Comparison of ENCODE assay signal across 34 cellular contexts in the genomic region with DNA sequence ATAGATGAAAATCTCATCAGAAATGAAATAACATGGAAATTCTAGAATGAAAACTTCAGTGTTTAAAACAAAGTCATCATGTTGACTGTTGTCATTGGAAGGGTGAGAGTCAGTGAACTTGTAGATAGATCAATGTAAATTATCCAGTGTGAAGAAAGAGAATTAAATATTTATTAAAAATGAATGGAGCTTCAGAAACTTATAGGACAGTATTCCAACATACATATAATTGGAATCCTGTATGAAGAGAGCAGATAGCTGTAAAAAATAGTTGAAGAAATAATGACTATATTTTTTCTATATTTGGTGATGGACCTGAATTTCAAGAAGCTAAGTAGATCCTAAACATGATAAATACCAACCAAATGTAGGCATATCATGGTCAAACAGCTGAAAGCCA.
"Had no signal": no experiment of that assay in that cellular context is flagged by ENCODE, and none has a peak within 500 bp of the region (broad histone marks: within the 10 kb centered on the region; RNA-seq: fewer than 3 reads in every experiment).

No MANE protein-coding gene starts in this region.

- H3K27ac ChIP-seq: adrenal gland, cardiac muscle cell, VCaP had no signal

- H3K4me1 ChIP-seq: adrenal gland had no signal

- H3K4me3 ChIP-seq: adrenal gland, cardiac muscle cell had no signal

- H3K4me3 Mint-ChIP-seq: activated B cell treated with CpG ODN at 0.5 μM for 24 hours; activated CD4-positive, alpha-beta memory T cell treated with anti-CD3 and anti-CD28 coated beads for 36 hours; activated CD4-positive, alpha-beta T cell treated with anti-CD3 and anti-CD28 coated beads, Interleukin-2, amount 10 ng/mL, durations not matched to agents 24 days and 14 days; activated CD8-positive, alpha-beta T cell treated with anti-CD3 and anti-CD28 coated beads for 36 hours; activated naive CD4-positive, alpha-beta T cell treated with anti-CD3 and anti-CD28 coated beads, Interleukin-2, amount 10 ng/mL, durations not matched to agents 7 days and 5 days; activated naive CD4-positive, alpha-beta T cell treated with anti-CD3 and anti-CD28 coated beads, Interleukin-2, amount 50 U/mL, for 24 hours; activated naive CD8-positive, alpha-beta T cell; activated naive CD8-positive, alpha-beta T cell treated with anti-CD3 and anti-CD28 coated beads, Interleukin-2, amount 10 ng/mL, durations not matched to agents 7 days and 5 days; activated naive CD8-positive, alpha-beta T cell treated with anti-CD3 and anti-CD28 coated beads, Interleukin-2, amount 50 U/mL, for 24 hours; activated T-cell treated with anti-CD3 and anti-CD28 coated beads, Interleukin-2, amount 50 U/mL, for 24 hours; brain; central memory CD8-positive, alpha-beta T cell; T-helper 1 cell treated with Interleukin-12 subunit alpha and Interleukin-12 subunit beta and Interleukin-4 antibody, amounts not matched to agents 30 μg/mL and 1 μg/mL, for 36 hours; T-helper 2 cell treated with Interferon-gamma antibody and Interleukin-4, amounts not matched to agents 5 μg/mL and 100 μg/mL, for 36 hours had no signal

- H3K4me1 Mint-ChIP-seq: activated B cell treated with CpG ODN at 0.5 μM for 24 hours; activated CD4-positive, alpha-beta T cell treated with anti-CD3 and anti-CD28 coated beads, Interleukin-2, amount 10 ng/mL, durations not matched to agents 24 days and 14 days; activated naive CD4-positive, alpha-beta T cell treated with anti-CD3 and anti-CD28 coated beads, Interleukin-2, amount 10 ng/mL, durations not matched to agents 7 days and 5 days; activated naive CD8-positive, alpha-beta T cell treated with anti-CD3 and anti-CD28 coated beads, Interleukin-2, amount 10 ng/mL, durations not matched to agents 7 days and 5 days; activated naive CD8-positive, alpha-beta T cell treated with anti-CD3 and anti-CD28 coated beads, Interleukin-2, amount 50 U/mL, for 24 hours; brain had no signal

- DNase-seq: activated B cell treated with CpG ODN at 0.5 μM for 24 hours; activated CD4-positive, alpha-beta memory T cell treated with anti-CD3 and anti-CD28 coated beads for 36 hours; activated CD4-positive, alpha-beta T cell treated with anti-CD3 and anti-CD28 coated beads for 4 hours; activated CD4-positive, alpha-beta T cell treated with anti-CD3 and anti-CD28 coated beads, Interleukin-2, amount 10 ng/mL, durations not matched to agents 24 days and 14 days; activated CD4-positive, alpha-beta T cell treated with anti-CD3 and anti-CD28 coated beads, Interleukin-2, amount 50 U/mL, for 1 hour; activated CD4-positive, alpha-beta T cell treated with anti-CD3 and anti-CD28 coated beads, Interleukin-2, amount 50 U/mL, for 4 hours; activated CD4-positive, CD25-positive, alpha-beta regulatory T cell treated with anti-CD3 and anti-CD28 coated beads, Interleukin-2, amount 50 U/mL, for 72 hours; activated CD8-positive, alpha-beta memory T cell treated with anti-CD3 and anti-CD28 coated beads, Interleukin-2, amount 50 U/mL, for 48 hours; activated CD8-positive, alpha-beta T cell treated with anti-CD3 and anti-CD28 coated beads for 36 hours; activated effector memory CD4-positive, alpha-beta T cell treated with Interleukin-2 at 50 U/mL for 16 hours; activated gamma-delta T cell; activated naive CD4-positive, alpha-beta T cell treated with anti-CD3 and anti-CD28 coated beads, Interleukin-2, amount 10 ng/mL, durations not matched to agents 7 days and 5 days; activated naive CD4-positive, alpha-beta T cell treated with Interleukin-2 at 50 U/mL for 16 hours; activated naive CD8-positive, alpha-beta T cell treated with anti-CD3 and anti-CD28 coated beads, Interleukin-2, amount 10 ng/mL, durations not matched to agents 7 days and 5 days; activated naive CD8-positive, alpha-beta T cell treated with anti-CD3 and anti-CD28 coated beads, Interleukin-2, amount 50 U/mL, for 24 hours; activated T-cell treated with anti-CD3 and anti-CD28 coated beads, Interleukin-2, amount 50 U/mL, for 24 hours; activated T-cell treated with anti-CD3 and anti-CD28 coated beads, Interleukin-2, amount 50 U/mL, for 48 hours; adrenal gland; amniotic stem cell; aorta; caudate nucleus; cerebellar nuclear complex; T-helper 1 cell; T-helper 2 cell; T-helper 9 cell had no signal

- H3K36me3 ChIP-seq: adrenal gland, cardiac muscle cell had no signal

- H3K27me3 Mint-ChIP-seq: activated B cell treated with CpG ODN at 0.5 μM for 24 hours; activated CD4-positive, alpha-beta memory T cell treated with anti-CD3 and anti-CD28 coated beads for 36 hours; activated CD4-positive, alpha-beta T cell treated with anti-CD3 and anti-CD28 coated beads, Interleukin-2, amount 10 ng/mL, durations not matched to agents 24 days and 14 days; activated CD8-positive, alpha-beta T cell treated with anti-CD3 and anti-CD28 coated beads for 36 hours; activated naive CD4-positive, alpha-beta T cell treated with anti-CD3 and anti-CD28 coated beads, Interleukin-2, amount 10 ng/mL, durations not matched to agents 7 days and 5 days; activated naive CD4-positive, alpha-beta T cell treated with anti-CD3 and anti-CD28 coated beads, Interleukin-2, amount 50 U/mL, for 24 hours; activated naive CD8-positive, alpha-beta T cell; activated naive CD8-positive, alpha-beta T cell treated with anti-CD3 and anti-CD28 coated beads, Interleukin-2, amount 10 ng/mL, durations not matched to agents 7 days and 5 days; activated naive CD8-positive, alpha-beta T cell treated with anti-CD3 and anti-CD28 coated beads, Interleukin-2, amount 50 U/mL, for 24 hours; activated T-cell treated with anti-CD3 and anti-CD28 coated beads, Interleukin-2, amount 50 U/mL, for 24 hours; brain; central memory CD8-positive, alpha-beta T cell had no signal

- H3K27me3 ChIP-seq: adrenal gland, cardiac muscle cell had no signal

- H3K27ac Mint-ChIP-seq: activated B cell treated with CpG ODN at 0.5 μM for 24 hours; activated CD4-positive, alpha-beta memory T cell treated with anti-CD3 and anti-CD28 coated beads for 36 hours; activated CD4-positive, alpha-beta T cell treated with anti-CD3 and anti-CD28 coated beads, Interleukin-2, amount 10 ng/mL, durations not matched to agents 24 days and 14 days; activated CD8-positive, alpha-beta T cell treated with anti-CD3 and anti-CD28 coated beads for 36 hours; activated naive CD4-positive, alpha-beta T cell treated with anti-CD3 and anti-CD28 coated beads, Interleukin-2, amount 10 ng/mL, durations not matched to agents 7 days and 5 days; activated naive CD4-positive, alpha-beta T cell treated with anti-CD3 and anti-CD28 coated beads, Interleukin-2, amount 50 U/mL, for 24 hours; activated naive CD8-positive, alpha-beta T cell; activated naive CD8-positive, alpha-beta T cell treated with anti-CD3 and anti-CD28 coated beads, Interleukin-2, amount 10 ng/mL, durations not matched to agents 7 days and 5 days; activated naive CD8-positive, alpha-beta T cell treated with anti-CD3 and anti-CD28 coated beads, Interleukin-2, amount 50 U/mL, for 24 hours; activated T-cell treated with anti-CD3 and anti-CD28 coated beads, Interleukin-2, amount 50 U/mL, for 24 hours; activated T-helper 2 cell treated with anti-CD3 and anti-CD28 coated beads, Interferon-gamma antibody, Interleukin-2, Interleukin-4, amounts not matched to agents 10 μg/mL and 5 μg/mL and 100 μg/mL, durations not matched to agents 14 hours and 24 hours and 36 hours; brain; T-helper 1 cell treated with Interleukin-12 subunit alpha and Interleukin-12 subunit beta and Interleukin-4 antibody, amounts not matched to agents 30 μg/mL and 1 μg/mL, for 36 hours; T-helper 2 cell treated with Interferon-gamma antibody and Interleukin-4, amounts not matched to agents 5 μg/mL and 100 μg/mL, for 36 hours had no signal
